1 cellular context compared by ENCODE assay signal in the genomic region with DNA sequence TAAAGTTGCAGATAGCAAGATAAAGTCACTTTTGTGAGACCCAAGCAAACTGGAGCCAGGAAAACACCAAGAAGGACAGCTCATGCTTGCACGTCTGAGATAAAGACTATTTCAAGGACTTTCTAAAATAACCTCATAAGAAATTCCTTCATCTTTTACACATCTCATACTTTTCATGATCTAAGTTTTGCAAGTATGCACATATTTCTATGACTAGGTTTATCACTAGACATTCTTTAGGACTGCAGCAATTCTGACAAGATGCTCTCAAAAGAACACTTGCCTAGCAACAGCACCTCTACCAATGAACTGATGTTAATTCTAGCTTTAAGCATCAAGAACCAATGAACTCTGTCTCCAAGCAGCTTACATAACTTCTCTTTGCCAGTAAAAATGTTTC.
TF ChIP-seq lines count a peak whose summit lies in the region.

No MANE protein-coding gene starts in this region.

TF ChIP-seq in SK-N-SH, 30 proteins besides CTCF, POLR2A, EP300 and RAD21 (continued from another document):
- TF ChIP-seq, protein P1, sequence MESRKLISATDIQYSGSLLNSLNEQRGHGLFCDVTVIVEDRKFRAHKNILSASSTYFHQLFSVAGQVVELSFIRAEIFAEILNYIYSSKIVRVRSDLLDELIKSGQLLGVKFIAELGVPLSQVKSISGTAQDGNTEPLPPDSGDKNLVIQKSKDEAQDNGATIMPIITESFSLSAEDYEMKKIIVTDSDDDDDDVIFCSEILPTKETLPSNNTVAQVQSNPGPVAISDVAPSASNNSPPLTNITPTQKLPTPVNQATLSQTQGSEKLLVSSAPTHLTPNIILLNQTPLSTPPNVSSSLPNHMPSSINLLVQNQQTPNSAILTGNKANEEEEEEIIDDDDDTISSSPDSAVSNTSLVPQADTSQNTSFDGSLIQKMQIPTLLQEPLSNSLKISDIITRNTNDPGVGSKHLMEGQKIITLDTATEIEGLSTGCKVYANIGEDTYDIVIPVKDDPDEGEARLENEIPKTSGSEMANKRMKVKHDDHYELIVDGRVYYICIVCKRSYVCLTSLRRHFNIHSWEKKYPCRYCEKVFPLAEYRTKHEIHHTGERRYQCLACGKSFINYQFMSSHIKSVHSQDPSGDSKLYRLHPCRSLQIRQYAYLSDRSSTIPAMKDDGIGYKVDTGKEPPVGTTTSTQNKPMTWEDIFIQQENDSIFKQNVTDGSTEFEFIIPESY (IDR thresholded peaks at IDR 0.05; ENCODE audit: borderline replicate concordance, low read depth): peak; percentile 44; the same call in 1 of the 2 replicates
- TF ChIP-seq, protein P2, sequence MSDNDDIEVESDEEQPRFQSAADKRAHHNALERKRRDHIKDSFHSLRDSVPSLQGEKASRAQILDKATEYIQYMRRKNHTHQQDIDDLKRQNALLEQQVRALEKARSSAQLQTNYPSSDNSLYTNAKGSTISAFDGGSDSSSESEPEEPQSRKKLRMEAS (IDR thresholded peaks at IDR 0.05; ENCODE audit: low read depth): peak; percentile 24; the same call in 1 of the 2 replicates
- TF ChIP-seq TEAD4 (IDR thresholded peaks at IDR 0.05; ENCODE audit: borderline replicate concordance, insufficient read depth) (peak; percentile 64; the same call in 1 of the 2 replicates), MEF2A (IDR thresholded peaks at IDR 0.05; ENCODE audit: borderline replicate concordance, low read depth) (peak; percentile 83; the same call in 1 of the 2 replicates)
TF ChIP-seq in SK-N-SH: peak in this region for 11.
